Comparison of ENCODE assay signal across 1 cellular context in the genomic region with DNA sequence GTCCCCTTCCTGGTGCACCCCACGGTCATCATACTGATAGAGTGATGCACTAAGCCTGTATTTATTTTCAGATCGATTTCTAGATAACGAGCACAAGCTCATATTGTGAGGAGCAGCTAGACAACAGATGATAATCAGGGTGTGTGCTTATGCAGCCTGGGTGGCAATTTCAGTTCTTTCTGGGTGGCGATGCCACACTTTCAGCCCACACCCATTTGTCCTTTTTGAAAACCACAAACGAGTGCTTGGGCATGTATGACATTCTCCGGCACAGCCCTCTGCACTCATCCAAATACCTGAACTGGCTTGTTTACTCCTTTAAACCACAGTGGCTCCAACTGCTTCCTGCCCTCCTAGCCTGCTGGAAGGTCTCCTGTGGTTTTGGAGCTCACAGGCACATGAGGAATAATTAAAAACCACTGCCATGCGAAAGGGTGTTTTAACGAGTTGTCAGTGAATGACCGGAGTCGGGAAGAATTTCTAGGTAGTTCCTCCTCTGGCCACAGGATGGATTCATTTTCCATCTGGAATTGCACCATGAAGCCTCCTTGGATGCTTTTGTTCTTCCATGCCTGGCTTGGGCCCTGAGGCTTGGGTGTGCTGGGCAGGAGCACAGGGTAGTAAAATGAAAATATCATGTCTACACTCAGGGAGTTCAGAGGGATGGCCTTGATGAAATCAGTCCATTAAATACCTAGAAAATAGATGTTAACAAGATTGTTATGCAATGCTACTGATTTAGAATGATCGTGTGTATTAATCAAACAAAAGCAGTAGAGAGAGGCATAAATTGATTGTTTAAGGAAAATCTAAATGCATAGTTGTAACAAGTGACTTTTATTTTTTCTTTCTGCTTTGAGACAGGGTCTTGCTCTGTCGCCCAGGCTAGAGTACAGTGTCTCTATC.
TF ChIP-seq lines count a peak whose summit lies in the region.

No MANE protein-coding gene starts in this region.

TF ChIP-seq in H1, 55 proteins besides CTCF, POLR2A, EP300 and RAD21 (continued from another document):
- no peak for TF ChIP-seq TAF7 (optimal IDR thresholded peaks at IDR 0.05; ENCODE audit: borderline replicate concordance, low read depth, low read length)
- TF ChIP-seq KDM4A (IDR thresholded peaks at IDR 0.05; ENCODE audit: low read depth, low read length, severe bottlenecking), result no peak
- TF ChIP-seq, protein P1, sequence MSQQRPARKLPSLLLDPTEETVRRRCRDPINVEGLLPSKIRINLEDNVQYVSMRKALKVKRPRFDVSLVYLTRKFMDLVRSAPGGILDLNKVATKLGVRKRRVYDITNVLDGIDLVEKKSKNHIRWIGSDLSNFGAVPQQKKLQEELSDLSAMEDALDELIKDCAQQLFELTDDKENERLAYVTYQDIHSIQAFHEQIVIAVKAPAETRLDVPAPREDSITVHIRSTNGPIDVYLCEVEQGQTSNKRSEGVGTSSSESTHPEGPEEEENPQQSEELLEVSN (IDR thresholded peaks at IDR 0.05), result no peak
- TF ChIP-seq EZH2 (IDR thresholded peaks at IDR 0.05; ENCODE audit: low read depth, low read length, severe bottlenecking), result no peak
- TF ChIP-seq NRF1 (IDR thresholded peaks at IDR 0.05; ENCODE audit: low read depth, low read length), result no peak
- TF ChIP-seq TAF1 (IDR thresholded peaks at IDR 0.05; ENCODE audit: low read depth, low read length), result no peak
- TF ChIP-seq PHF8 (conservative IDR thresholded peaks at IDR 0.05; ENCODE audit: low read depth, low read length), result no peak
- no peak for TF ChIP-seq JUND (IDR thresholded peaks at IDR 0.05; ENCODE audit: low read length)
- TF ChIP-seq TCF12 (IDR thresholded peaks at IDR 0.05; ENCODE audit: low read depth, low read length), result no peak
- TF ChIP-seq, protein P2, sequence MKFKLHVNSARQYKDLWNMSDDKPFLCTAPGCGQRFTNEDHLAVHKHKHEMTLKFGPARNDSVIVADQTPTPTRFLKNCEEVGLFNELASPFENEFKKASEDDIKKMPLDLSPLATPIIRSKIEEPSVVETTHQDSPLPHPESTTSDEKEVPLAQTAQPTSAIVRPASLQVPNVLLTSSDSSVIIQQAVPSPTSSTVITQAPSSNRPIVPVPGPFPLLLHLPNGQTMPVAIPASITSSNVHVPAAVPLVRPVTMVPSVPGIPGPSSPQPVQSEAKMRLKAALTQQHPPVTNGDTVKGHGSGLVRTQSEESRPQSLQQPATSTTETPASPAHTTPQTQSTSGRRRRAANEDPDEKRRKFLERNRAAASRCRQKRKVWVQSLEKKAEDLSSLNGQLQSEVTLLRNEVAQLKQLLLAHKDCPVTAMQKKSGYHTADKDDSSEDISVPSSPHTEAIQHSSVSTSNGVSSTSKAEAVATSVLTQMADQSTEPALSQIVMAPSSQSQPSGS (IDR thresholded peaks at IDR 0.05; ENCODE audit: low read length), result no peak
- TF ChIP-seq SIRT6 (IDR thresholded peaks at IDR 0.05; ENCODE audit: low read length), result no peak
- no peak for TF ChIP-seq HDAC6 (IDR thresholded peaks at IDR 0.05; ENCODE audit: low read depth, low read length)
- TF ChIP-seq EGR1 (IDR thresholded peaks at IDR 0.05; ENCODE audit: borderline replicate concordance, low read depth, low read length), result no peak
- no peak for TF ChIP-seq YY1 (IDR thresholded peaks at IDR 0.05; ENCODE audit: low read depth, low read length)
- no peak for TF ChIP-seq MAFK (IDR thresholded peaks at IDR 0.05; ENCODE audit: low read depth, low read length)
- no peak for TF ChIP-seq CHD1 (IDR thresholded peaks at IDR 0.05; ENCODE audit: low read depth, low read length)
- TF ChIP-seq RBBP5 (IDR thresholded peaks at IDR 0.05; ENCODE audit: borderline replicate concordance, low read depth, low read length), result no peak
- no peak for TF ChIP-seq FOSL1 (IDR thresholded peaks at IDR 0.05; ENCODE audit: insufficient read depth, low read depth, low read length)
